Comparison of ENCODE assay signal across 8 cellular contexts in genomic region chr2:65436825-65437221, GRCh38. TPM values are rescaled to one million over a fixed set of nuclear protein-coding genes. Genes with fewer than 3 reads are reported as not detected.
DNase-seq lines count a peak whose midpoint lies in the region; ATAC-seq and TF ChIP-seq lines count a peak whose summit lies in the region.

No MANE protein-coding gene starts in this region.

- no peaks in the 10 kb centered on the region for H3K9me3 Mint-ChIP-seq in Calu3 (ENCODE audit: low read depth, unreplicated experiment)
- no peaks in the 10 kb centered on the region for H3K9me3 Mint-ChIP-seq in activated CD4-positive, alpha-beta T cell treated with anti-CD3 and anti-CD28 coated beads, Interleukin-2, amount 10 ng/mL, durations not matched to agents 7 days and 5 days

- H3K27ac ChIP-seq in sigmoid colon, result peak overlapping the region; percentile 86 to 94 (median 90)

- peaks cover 14% of the 10 kb centered on the region for H3K4me1 Mint-ChIP-seq in Calu3 (ENCODE audit: low read depth, unreplicated experiment)
- H3K4me1 Mint-ChIP-seq in activated CD4-positive, alpha-beta T cell treated with anti-CD3 and anti-CD28 coated beads, Interleukin-2, amount 10 ng/mL, durations not matched to agents 7 days and 5 days, result peaks cover 18% of the 10 kb centered on the region

- WGBS in sigmoid colon, 2 donors, result 2 to 6% methylated on average over 12 of the region's 12 CpGs

- POLR2A ChIA-PET in activated CD4-positive, alpha-beta T cell treated with anti-CD3 and anti-CD28 coated beads, Interleukin-2, amount 10 ng/mL, durations not matched to agents 7 days and 5 days (lab: Charles Lee), result no interaction called here

- H3K27me3 Mint-ChIP-seq in Calu3 (ENCODE audit: unreplicated experiment), result no peaks in the 10 kb centered on the region
- H3K27me3 Mint-ChIP-seq in activated CD4-positive, alpha-beta T cell treated with anti-CD3 and anti-CD28 coated beads, Interleukin-2, amount 10 ng/mL, durations not matched to agents 7 days and 5 days, result peaks cover 55% of the 10 kb centered on the region

- intact Hi-C loops in Calu3 (cut with micrococcal nuclease; ENCODE audit: unreplicated experiment) (loop anchor here (5.0 kb wide), 1 partner anchor 170 kb away; no protein-coding TSS in a partner anchor), sigmoid colon (cut with DNase I) (loop anchor here (5.0 to 10.0 kb wide), 2 partner anchors 115 to 372 kb away; no protein-coding TSS in a partner anchor)

- no peaks in the 10 kb centered on the region for H3K36me3 ChIP-seq in sigmoid colon

- peak overlapping the region; percentile 87 for H3K4me3 Mint-ChIP-seq in Calu3 (ENCODE audit: low read depth, unreplicated experiment)
- peak overlapping the region; percentile 80 for H3K4me3 Mint-ChIP-seq in activated CD4-positive, alpha-beta T cell treated with anti-CD3 and anti-CD28 coated beads, Interleukin-2, amount 10 ng/mL, durations not matched to agents 7 days and 5 days

- TF ChIP-seq CTCF in Calu3 (IDR thresholded peaks at IDR 0.05; ENCODE audit: unreplicated experiment) (no peak), sigmoid colon (IDR thresholded peaks at IDR 0.05) (no peak)

- peaks cover 40% of the 10 kb centered on the region for H3K36me3 Mint-ChIP-seq in Calu3 (ENCODE audit: insufficient read depth, unreplicated experiment)
- H3K36me3 Mint-ChIP-seq in activated CD4-positive, alpha-beta T cell treated with anti-CD3 and anti-CD28 coated beads, Interleukin-2, amount 10 ng/mL, durations not matched to agents 7 days and 5 days (ENCODE audit: low read depth), result no peaks in the 10 kb centered on the region

- DNase-seq in Calu3 (no peak), fibroblast of peridontal ligament (ENCODE audit: extremely low read depth) (peak; percentile 75), sigmoid colon (no peak), NCI-H510A (lab: John Stamatoyannopoulos, UW) (no peak), NCI-H128 (lab: John Stamatoyannopoulos, UW; ENCODE audit: unreplicated experiment) (no peak)
- peak; percentile 32 for DNase-seq in activated CD4-positive, alpha-beta T cell treated with anti-CD3 and anti-CD28 coated beads, Interleukin-2, amount 10 ng/mL, durations not matched to agents 7 days and 5 days

- peak overlapping the region; percentile 68 for H3K27ac Mint-ChIP-seq in Calu3 (ENCODE audit: unreplicated experiment)
- H3K27ac Mint-ChIP-seq in activated CD4-positive, alpha-beta T cell treated with anti-CD3 and anti-CD28 coated beads, Interleukin-2, amount 10 ng/mL, durations not matched to agents 7 days and 5 days, result no peak overlapping the region

- H3K4me3 ChIP-seq in sigmoid colon, result peak overlapping the region; percentile 59 to 90 (median 66)

- peak; percentile 65 for ATAC-seq in GM19452 (IDR thresholded peaks at IDR 0.05; ENCODE audit: unreplicated experiment)
- ATAC-seq in HG03457 (IDR thresholded peaks at IDR 0.05; ENCODE audit: unreplicated experiment), result peak; percentile 65

- no peaks in the 10 kb centered on the region for H3K9me3 ChIP-seq in sigmoid colon

- H3K27me3 ChIP-seq in sigmoid colon, result no peaks in the 10 kb centered on the region

- H3K4me1 ChIP-seq in sigmoid colon, result peaks cover 5 to 17% (median 7%) of the 10 kb centered on the region in 4 donors

- BruUV-seq in Calu3 (replicated peaks; lab: Mats Ljungman, UMichigan), result TSS peak; percentile 81

- no peak for TF ChIP-seq EP300 in sigmoid colon (IDR thresholded peaks at IDR 0.05)

- TF ChIP-seq POLR2A in sigmoid colon (IDR thresholded peaks at IDR 0.05), result no peak

- CTCF ChIA-PET in Calu3 (lab: Charles Lee), result interaction anchor here (1.2 kb wide), 1 partner anchor 116 kb away, joined by 3 read pairs; no protein-coding TSS in a partner anchor
- CTCF ChIA-PET in activated CD4-positive, alpha-beta T cell treated with anti-CD3 and anti-CD28 coated beads, Interleukin-2, amount 10 ng/mL, durations not matched to agents 7 days and 5 days (lab: Charles Lee), result interaction anchor here (0.6 to 1.9 kb wide), 4 partner anchors 20 to 481 kb away, joined by 3 to 5 read pairs (median 4); no protein-coding TSS in a partner anchor

RNA-seq across cellular contexts. Expression of gene SPRED2, which starts 4.4 kb away (rescaled TPM):
- total RNA-seq in Calu3 (2022) (28.9 and 33.3 TPM in 2 replicates), sigmoid colon (10 to 100 TPM in 2 of 4 donors, 1 to 10 TPM in 2; 6.1 to 13.7 (median 11.5) TPM)
- total RNA-seq in activated CD4-positive, alpha-beta T cell treated with anti-CD3 and anti-CD28 coated beads, Interleukin-2, amount 10 ng/mL, durations not matched to agents 7 days and 5 days, result 1 to 10 TPM; 6.2 to 8.1 TPM
- polyA plus RNA-seq in sigmoid colon, result 10 to 100 TPM; 12.4 to 31.2 (median 22.2) TPM

Comparison
In these comparisons a context has a peak if more than half of its experiments do, and no peak if none do; other contexts are left out.
1. DNase-seq: peak in activated CD4-positive, alpha-beta T cell treated with anti-CD3 and anti-CD28 coated beads, Interleukin-2, amount 10 ng/mL, durations not matched to agents 7 days and 5 days (single experiment) and fibroblast of peridontal ligament (single experiment); none in Calu3 (single experiment), sigmoid colon (single experiment), NCI-H510A (single experiment) and NCI-H128 (single experiment).